1 cellular context compared by ENCODE assay signal in the genomic region with DNA sequence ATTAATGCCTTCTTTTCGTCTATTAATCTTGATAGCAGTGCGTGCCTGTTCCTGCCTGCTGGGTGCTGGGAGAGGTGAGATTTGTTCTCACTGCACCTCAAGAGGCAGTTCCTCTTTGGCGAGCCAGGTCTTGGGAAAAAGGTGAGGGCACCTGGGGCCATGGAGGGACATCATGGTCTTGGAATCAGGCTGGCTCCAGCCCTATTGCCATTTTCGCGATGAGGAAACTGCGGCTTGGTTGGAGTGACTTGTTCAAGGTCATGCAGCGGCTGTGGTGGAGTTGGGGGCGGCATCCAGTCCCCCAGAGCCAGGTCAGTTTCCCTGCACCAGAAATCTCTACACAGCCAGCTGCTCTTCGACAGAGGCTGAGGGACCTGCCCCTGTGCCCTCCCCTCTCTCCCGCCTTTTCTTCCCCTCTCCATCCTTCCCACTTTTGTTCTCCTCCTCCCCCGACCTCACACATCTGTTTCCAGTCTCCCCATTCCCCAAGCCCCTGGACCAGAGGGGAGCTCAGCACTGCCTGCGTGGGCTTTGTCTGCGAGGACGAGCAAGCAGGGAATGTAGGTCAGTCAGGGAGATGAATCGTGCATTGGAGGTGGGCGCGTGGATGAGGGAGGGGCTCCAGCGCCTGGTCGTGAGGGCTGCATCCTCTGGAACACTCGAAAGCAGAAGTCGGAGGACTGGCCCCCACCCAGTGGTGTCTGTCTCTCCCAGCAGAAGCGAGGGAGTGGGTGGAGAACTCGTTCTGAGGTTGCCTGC.
TF ChIP-seq lines count a peak whose summit lies in the region.

No MANE protein-coding gene starts in this region.

TF ChIP-seq in IMR-90, 13 proteins besides CTCF, POLR2A, EP300 and RAD21 (continued from another document):
- TF ChIP-seq, protein P1, sequence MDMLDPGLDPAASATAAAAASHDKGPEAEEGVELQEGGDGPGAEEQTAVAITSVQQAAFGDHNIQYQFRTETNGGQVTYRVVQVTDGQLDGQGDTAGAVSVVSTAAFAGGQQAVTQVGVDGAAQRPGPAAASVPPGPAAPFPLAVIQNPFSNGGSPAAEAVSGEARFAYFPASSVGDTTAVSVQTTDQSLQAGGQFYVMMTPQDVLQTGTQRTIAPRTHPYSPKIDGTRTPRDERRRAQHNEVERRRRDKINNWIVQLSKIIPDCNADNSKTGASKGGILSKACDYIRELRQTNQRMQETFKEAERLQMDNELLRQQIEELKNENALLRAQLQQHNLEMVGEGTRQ (IDR thresholded peaks at IDR 0.05; ENCODE audit: low read depth, low read length): no peak
- TF ChIP-seq CHD1 (IDR thresholded peaks at IDR 0.05; ENCODE audit: low read depth, low read length) (no peak), MAZ (IDR thresholded peaks at IDR 0.05; ENCODE audit: borderline replicate concordance, low read depth, low read length) (no peak), RFX5 (IDR thresholded peaks at IDR 0.05; ENCODE audit: low read depth, low read length) (no peak), CEBPB (IDR thresholded peaks at IDR 0.05; ENCODE audit: low read depth, low read length) (no peak)
